19 cellular contexts compared by ENCODE assay signal in the genomic region with DNA sequence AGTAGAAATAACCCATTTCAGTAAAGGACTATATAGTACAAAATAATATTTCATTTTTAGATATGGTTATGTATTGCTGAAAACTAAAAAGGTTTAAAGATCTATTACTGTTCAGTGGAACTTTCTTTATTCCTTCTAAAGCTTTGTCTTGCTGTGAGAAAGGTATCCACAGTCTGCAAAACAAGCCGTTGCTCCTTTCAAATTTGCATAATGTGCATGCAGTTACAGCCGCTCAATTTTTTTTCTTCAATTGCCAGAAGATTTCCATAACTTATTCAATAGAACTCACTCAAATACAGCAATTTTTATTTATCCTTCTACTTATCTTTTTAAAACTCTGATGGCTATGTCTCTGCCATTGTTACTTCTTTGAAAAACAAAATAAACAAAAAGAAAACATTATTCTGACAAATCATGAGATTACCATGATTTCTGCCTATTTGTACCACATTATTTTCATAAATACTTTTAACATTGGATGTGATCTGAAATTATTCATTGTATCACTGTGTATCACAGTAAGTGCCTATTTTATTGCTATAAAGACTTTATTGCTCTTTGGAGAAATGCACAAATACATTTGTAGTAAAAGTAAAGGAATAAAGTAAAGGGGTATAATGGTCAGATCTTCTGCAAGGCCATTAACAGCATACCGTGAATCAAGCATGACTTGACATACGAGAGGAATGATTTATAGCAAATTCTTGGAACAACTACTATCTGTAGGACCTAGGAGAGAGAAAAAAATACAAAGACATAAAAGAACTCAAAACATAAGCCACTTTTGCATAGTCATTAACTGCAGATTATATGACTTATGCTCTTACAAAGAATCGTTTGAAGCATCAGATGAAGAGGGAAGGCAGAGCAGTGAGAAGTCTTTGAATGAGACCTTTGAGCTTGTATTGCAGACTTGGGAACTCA. TPM values are rescaled to one million over a fixed set of nuclear protein-coding genes. Genes with fewer than 3 reads are reported as not detected.
DNase-seq lines count a peak whose midpoint lies in the region; ATAC-seq, FAIRE-seq and TF ChIP-seq lines count a peak whose summit lies in the region.
"Had no signal": no experiment of that assay in that cellular context is flagged by ENCODE, and none has a peak within 500 bp of the region (broad histone marks: within the 10 kb centered on the region; RNA-seq: fewer than 3 reads in every experiment).

No MANE protein-coding gene starts in this region.

- H2AFZ ChIP-seq in DND-41 (ENCODE audit: low read depth, low read length) (no peak overlapping the region), K562 (ENCODE audit: low read depth, low read length) (peak overlapping the region; percentile 56)
- H2AFZ ChIP-seq: GM23248 had no signal

- H3K4me1 Mint-ChIP-seq in T-helper 2 cell treated with Interferon-gamma antibody and Interleukin-4, amounts not matched to agents 5 μg/mL and 100 μg/mL, for 36 hours (ENCODE audit: low read depth): peaks cover 43% of the 10 kb centered on the region

- H3K9ac ChIP-seq in DND-41 (ENCODE audit: low read depth, low read length): no peak overlapping the region
- H3K9ac ChIP-seq in K562 (ENCODE audit: insufficient read depth in 1 of 2, low read depth in 2 of 2, low read length in 2 of 2): peak overlapping the region in 1 of 2 experiments; percentile 52; a peak in 1 of 4 replicates
- H3K9ac ChIP-seq: GM23248 had no signal

- ATAC-seq in DND-41 (ENCODE audit: insufficient read depth, low read depth): no peak
- ATAC-seq in K562: peak; percentile 80
- ATAC-seq: HCT116 had no signal

- peak; percentile 88 for FAIRE-seq in K562 (lab: Jason Lieb, UNC)
- FAIRE-seq: G401.6, GM12891 had no signal

- intact Hi-C loops in K562 (cut with micrococcal nuclease) (loop anchor here (2.0 to 10.0 kb wide), 3 partner anchors 61 to 241 kb away; no protein-coding TSS in a partner anchor), stomach (cut with DNase I; ENCODE audit: low total_unique reads) (no loop called here)

- no peak for TF ChIP-seq RAD21 in K562 (CRISPR knock-in tag; conservative IDR thresholded peaks at IDR 0.05 in 1 of 2, IDR thresholded peaks at IDR 0.05 in 1 of 2)

- peak; percentile 55 for TF ChIP-seq POLR2A in K562 (conservative IDR thresholded peaks at IDR 0.05)
- no peak for TF ChIP-seq POLR2A in stomach (IDR thresholded peaks at IDR 0.05)

- H3K9me1 ChIP-seq in K562 (ENCODE audit: control insufficient read depth, insufficient read depth, low read length): no peaks in the 10 kb centered on the region

- H3K27me3 ChIP-seq in DND-41 (ENCODE audit: insufficient read depth, low read length, poor library complexity) (no peaks in the 10 kb centered on the region), K562 (ENCODE audit: control insufficient read depth in 2 of 2, insufficient read depth in 2 of 2, low read length in 2 of 2) (no peaks in the 10 kb centered on the region), stomach (no peaks in the 10 kb centered on the region)
- H3K27me3 ChIP-seq: SJCRH30 had no signal

- no TSS peak for BruUV-seq in K562 (replicated peaks; lab: Mats Ljungman, UMichigan)

- peak overlapping the region; percentile 48 for H3K27ac ChIP-seq in DND-41 (ENCODE audit: low read length)
- H3K27ac ChIP-seq in K562 (ENCODE audit: extremely low read depth, low read depth, low read length): peak overlapping the region; percentile 79
- H3K27ac ChIP-seq in stomach: no peak overlapping the region
- H3K27ac ChIP-seq: GM23248, RWPE1, SJCRH30 had no signal

- TF ChIP-seq CTCF in DND-41 (IDR thresholded peaks at IDR 0.05; ENCODE audit: borderline replicate concordance, extremely low read depth, low read length, poor library complexity, severe bottlenecking) (no peak), K562 (IDR thresholded peaks at IDR 0.05 in 2 of 3, conservative IDR thresholded peaks at IDR 0.05 in 1 of 3; ENCODE audit: insufficient read depth in 2 of 3, low read depth in 1 of 3, low read length in 3 of 3) (no peak), stomach (IDR thresholded peaks at IDR 0.05) (no peak), GM13976 (IDR thresholded peaks at IDR 0.05; ENCODE audit: borderline replicate concordance, control extremely low read depth, extremely low read depth, insufficient read depth, missing control alignments) (no peak)

- POLR2A ChIA-PET in K562 (lab: Yijun Ruan, JAX): interaction anchor here (0.6 to 2.3 kb wide), 5 partner anchors 10 to 64 kb away, joined by 3 to 7 read pairs (median 3); partner anchors contain the start of gene HBS1L

- H3K9me3 ChIP-seq in DND-41 (ENCODE audit: insufficient read depth, low read length, severe bottlenecking): peaks cover 17% of the 10 kb centered on the region
- peaks cover 32% of the 10 kb centered on the region for H3K9me3 ChIP-seq in K562 (replicated peaks; ENCODE audit: control insufficient read depth, insufficient read depth, low read depth, low read length)
- peaks cover 0 to 14% (median 7%) of the 10 kb centered on the region in 4 donors for H3K9me3 ChIP-seq in stomach

- H3K9me3 Mint-ChIP-seq in T-helper 2 cell treated with Interferon-gamma antibody and Interleukin-4, amounts not matched to agents 5 μg/mL and 100 μg/mL, for 36 hours: peaks cover 33% of the 10 kb centered on the region

- H3K27ac Mint-ChIP-seq in T-helper 2 cell treated with Interferon-gamma antibody and Interleukin-4, amounts not matched to agents 5 μg/mL and 100 μg/mL, for 36 hours: peak overlapping the region; percentile 39

- H3K79me2 ChIP-seq in DND-41 (ENCODE audit: insufficient read depth, low read length) (no peaks in the 10 kb centered on the region), K562 (ENCODE audit: control insufficient read depth, insufficient read depth, low read length) (no peaks in the 10 kb centered on the region)

- no peaks in the 10 kb centered on the region for H3K27me3 Mint-ChIP-seq in T-helper 2 cell treated with Interferon-gamma antibody and Interleukin-4, amounts not matched to agents 5 μg/mL and 100 μg/mL, for 36 hours (ENCODE audit: low read depth)

- H3K36me3 Mint-ChIP-seq in T-helper 2 cell treated with Interferon-gamma antibody and Interleukin-4, amounts not matched to agents 5 μg/mL and 100 μg/mL, for 36 hours (ENCODE audit: low read depth): peaks cover 19% of the 10 kb centered on the region

- peak overlapping the region; percentile 8 for H3K4me3 Mint-ChIP-seq in T-helper 2 cell treated with Interferon-gamma antibody and Interleukin-4, amounts not matched to agents 5 μg/mL and 100 μg/mL, for 36 hours
- H3K4me3 Mint-ChIP-seq: CD14-positive monocyte had no signal

- CTCF ChIA-PET in K562 (lab: Yijun Ruan, JAX; ENCODE audit: low intra/inter-chr PET ratio): no interaction called here

- H3K4me3 ChIP-seq in DND-41 (ENCODE audit: low read depth in 1 of 2, low read length in 2 of 2): no peak overlapping the region
- H3K4me3 ChIP-seq in K562: no peak overlapping the region
- H3K4me3 ChIP-seq in stomach: no peak overlapping the region
- H3K4me3 ChIP-seq: GM23248, SJCRH30 had no signal

- H3K4me1 ChIP-seq in DND-41 (ENCODE audit: insufficient read depth, low read length) (peaks cover 52% of the 10 kb centered on the region), K562 (replicated peaks in 1 of 2; ENCODE audit: control insufficient read depth in 2 of 2, insufficient read depth in 2 of 2, low read length in 2 of 2) (peaks cover 23 to 48% of the 10 kb centered on the region in 2 experiments), stomach (peaks cover 0 to 9% (median 0%) of the 10 kb centered on the region in 4 donors)

- no peak overlapping the region for H3K4me2 ChIP-seq in DND-41 (ENCODE audit: insufficient read depth, low read length)
- H3K4me2 ChIP-seq in K562 (ENCODE audit: insufficient read depth, low read length): 0 out of 2 replicates have a peak overlapping the region, but pooled peaks have one; percentile 11

- H4K20me1 ChIP-seq in DND-41 (ENCODE audit: insufficient read depth, low read length): no peaks in the 10 kb centered on the region
- no peaks in the 10 kb centered on the region for H4K20me1 ChIP-seq in K562 (replicated peaks; ENCODE audit: control insufficient read depth, insufficient read depth, low read length)

- 0% methylated on average over 5 of the region's 5 CpGs for WGBS in K562 (ENCODE audit: insufficient coverage, low coverage, missing lambda C conversion rate)
- WGBS in stomach, 5 donors: 54 to 77% (median 58%) methylated on average over 5 of the region's 5 CpGs

- in situ Hi-C loops in K562 (cut with MboI): no loop called here
- in situ Hi-C loops in GM13976 (cut with MboI; ENCODE audit: low sequenced_read_pairs, unreplicated experiment): no loop called here

- DNase-seq in T-helper 2 cell treated with Interferon-gamma antibody and Interleukin-4, amounts not matched to agents 5 μg/mL and 100 μg/mL, for 36 hours (ENCODE audit: low spot score): no peak
- DNase-seq in T-helper 2 cell (no peak), DND-41 (no peak), NCI-H526 (lab: John Stamatoyannopoulos, UW) (peak; percentile 35 to 59), K562 (ENCODE audit: extremely low read depth in 1 of 4, low spot score in 3 of 4) (peak; percentile 25 to 87 (median 50)), stomach (no peak), RKO (ENCODE audit: low spot score) (no peak), GM13976 (ENCODE audit: low spot score) (no peak)
- DNase-seq: Calu3, GM23248, IMR-90, NCI-H1092, NCI-H446 treated with DMSO at 0.1 percent for 48 hours, SJCRH30 had no signal

- H3K36me3 ChIP-seq in DND-41 (ENCODE audit: insufficient read depth, low read length) (no peaks in the 10 kb centered on the region), K562 (ENCODE audit: control insufficient read depth, insufficient read depth, low read length) (peaks cover 7% of the 10 kb centered on the region; the same call in 2 of the 3 replicates), stomach (no peaks in the 10 kb centered on the region)
- H3K36me3 ChIP-seq: SJCRH30 had no signal

- TF ChIP-seq EP300 in K562 (IDR thresholded peaks at IDR 0.05; ENCODE audit: low read length) (peak; percentile 98), stomach (IDR thresholded peaks at IDR 0.05) (no peak)

RNA-seq across cellular contexts. Expression of gene HBS1L, which starts 29.6 kb away (rescaled TPM):
- total RNA-seq in K562 (2011; cell fraction: chromatin; rRNA removed; ENCODE audit: low replicate concordance): 82.7 and 242 TPM in 2 replicates
- 27.5 and 35.5 TPM in 2 replicates for total RNA-seq in K562 (2011; cell fraction: nucleolus; rRNA removed)
- total RNA-seq in K562 (2011; cell fraction: nucleoplasm; rRNA removed): 68.2 and 121 TPM in 2 replicates
- total RNA-seq in K562 (2014; rRNA removed) (133 and 145 TPM in 2 replicates), K562 (2014; rRNA removed; fragmentation: Illumina TruSeq; extraction: Trizol) (184 and 207 TPM in 2 replicates), K562 (2015; rRNA removed; fragmentation: Illumina TruSeq; extraction: Trizol) (161 and 170 TPM in 2 replicates), K562 (2021) (128 and 140 TPM in 2 replicates), stomach (10 to 100 TPM; 18.1 to 63.5 (median 48.7) TPM)
- polyA plus RNA-seq in K562 (2011; rRNA removed) (131 and 175 TPM in 2 replicates), K562 (2014; fragmentation: Illumina TruSeq; extraction: Trizol) (117 and 121 TPM in 2 replicates), K562 (2014; fragmentation: Nextera tagmentation; extraction: Ambion mirVana) (100 to 1,000 TPM; 101 to 199 TPM), K562 (2014; rRNA removed) (115 and 120 TPM in 2 replicates), stomach (10 to 100 TPM; 14.3 to 28.2 (median 23.2) TPM)
- 34.0 and 60.3 TPM in 2 replicates for polyA plus RNA-seq in K562 (2011; cell fraction: cytosol; rRNA removed)
- polyA plus RNA-seq in K562 (2011; cell fraction: nucleus; rRNA removed): 57.7 and 92.5 TPM in 2 replicates
- 75.8 and 104 TPM in 2 replicates for polyA plus RNA-seq in K562 (2012)
- polyA minus RNA-seq in K562 (2011; rRNA and poly(A)+ RNA removed): 345 and 377 TPM in 2 replicates
- 82.5 and 96.0 TPM in 2 replicates for polyA minus RNA-seq in K562 (2011; cell fraction: cytosol; rRNA and poly(A)+ RNA removed)
- polyA minus RNA-seq in K562 (2011; cell fraction: nucleus; rRNA and poly(A)+ RNA removed): 84.1 and 152 TPM in 2 replicates

Comparison
In these comparisons a context has a peak if more than half of its experiments do, and no peak if none do; other contexts are left out.
1. DNase-seq: peak in NCI-H526 (2 of 2) and K562 (4 of 4); none in T-helper 2 cell treated with Interferon-gamma antibody and Interleukin-4, amounts not matched to agents 5 μg/mL and 100 μg/mL, for 36 hours (single experiment), T-helper 2 cell (0 of 5), DND-41 (single experiment), stomach (single experiment), RKO (single experiment) and GM13976 (single experiment).
2. H3K27ac ChIP-seq: peak in DND-41 (single experiment) and K562 (single experiment); none in stomach (0 of 5).